Comparison of ENCODE assay signal across 11 cellular contexts in the genomic region with DNA sequence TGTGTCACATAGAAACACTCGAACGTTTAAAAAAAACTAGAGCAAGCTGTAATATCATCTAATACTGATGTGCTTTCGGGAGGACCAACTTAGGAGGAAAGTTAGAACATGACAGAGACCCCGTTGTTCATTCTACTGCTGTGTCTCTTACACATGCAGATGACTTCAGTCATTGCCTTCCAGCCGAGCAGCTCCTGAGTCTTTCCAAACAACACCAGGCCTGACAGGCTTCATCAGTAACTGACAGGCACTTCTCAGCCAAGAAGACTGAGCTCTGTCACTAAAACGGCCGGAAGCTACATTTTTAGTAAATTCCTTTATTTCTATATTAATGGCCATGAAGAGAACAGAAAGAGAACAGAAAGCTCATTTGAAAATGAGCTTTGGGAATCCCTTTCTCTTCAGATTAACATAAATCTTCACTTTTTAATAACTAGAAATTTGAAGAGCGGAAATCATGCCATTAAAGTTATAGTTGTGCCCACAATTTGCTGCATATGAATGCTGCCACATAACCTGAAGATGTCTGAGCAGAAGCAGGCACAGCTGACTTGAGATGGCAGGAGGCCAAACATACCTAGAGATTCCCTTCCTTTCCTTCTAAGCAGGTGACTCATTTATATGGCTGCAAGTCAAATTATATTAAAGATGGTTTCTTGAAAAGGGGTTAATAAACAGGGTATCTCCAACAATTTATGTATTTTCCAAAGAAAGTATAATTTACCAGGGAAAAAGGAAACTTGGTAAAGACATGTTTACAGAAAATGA.
DNase-seq lines count a peak whose midpoint lies in the region; ATAC-seq, FAIRE-seq and TF ChIP-seq lines count a peak whose summit lies in the region.
"Had no signal": no experiment of that assay in that cellular context is flagged by ENCODE, and none has a peak within 500 bp of the region (broad histone marks: within the 10 kb centered on the region; RNA-seq: fewer than 3 reads in every experiment).

No MANE protein-coding gene starts in this region.

- no peaks in the 10 kb centered on the region for H3K36me3 ChIP-seq in endothelial cell of umbilical vein (ENCODE audit: control insufficient read depth in 2 of 2, extremely low read depth in 1 of 2, insufficient read depth in 2 of 2, low read length in 2 of 2)
- no peaks in the 10 kb centered on the region for H3K36me3 ChIP-seq in neural cell (ENCODE audit: insufficient read depth, low read length)

- H3K79me2 ChIP-seq in endothelial cell of umbilical vein (ENCODE audit: control insufficient read depth, insufficient read depth, low read length), result no peaks in the 10 kb centered on the region
- no peaks in the 10 kb centered on the region for H3K79me2 ChIP-seq in neural cell (replicated peaks; ENCODE audit: insufficient read depth, low read length)

- H3K27me3 ChIP-seq in endothelial cell of umbilical vein (ENCODE audit: control insufficient read depth in 2 of 2, insufficient read depth in 2 of 2, low read length in 2 of 2), result no peaks in the 10 kb centered on the region
- no peaks in the 10 kb centered on the region for H3K27me3 ChIP-seq in neural cell (ENCODE audit: insufficient read depth, low read depth, low read length)

- H3K4me1 ChIP-seq in endothelial cell of umbilical vein (ENCODE audit: control insufficient read depth, extremely low read depth, insufficient read depth, low read length), result no peaks in the 10 kb centered on the region

- H3K9me1 ChIP-seq in endothelial cell of umbilical vein (replicated peaks; ENCODE audit: control insufficient read depth, extremely low read depth, insufficient read depth, low read length), result no peaks in the 10 kb centered on the region

- POLR2A ChIA-PET in endothelial cell of umbilical vein (lab: Charles Lee), result no interaction called here

- H3K9me3 ChIP-seq in endothelial cell of umbilical vein (replicated peaks; ENCODE audit: control insufficient read depth, insufficient read depth, low read length) (no peaks in the 10 kb centered on the region), neural cell (ENCODE audit: low read length) (no peaks in the 10 kb centered on the region)

- TF ChIP-seq CTCF in endothelial cell of umbilical vein (IDR thresholded peaks at IDR 0.05; ENCODE audit: extremely low read depth in 1 of 2, insufficient read depth in 1 of 2, low read depth in 1 of 2, low read length in 2 of 2) (no peak), neural cell (IDR thresholded peaks at IDR 0.05; ENCODE audit: poor library complexity, severe bottlenecking) (no peak)

- H3F3A ChIP-seq in neural cell (ENCODE audit: insufficient read depth, low read length, poor library complexity, severe bottlenecking), result no peaks in the 10 kb centered on the region

- H2AFZ ChIP-seq in endothelial cell of umbilical vein (ENCODE audit: low read depth, low read length) (no peak overlapping the region), neural cell (ENCODE audit: low read depth, low read length) (no peak overlapping the region)

- no peak for ATAC-seq in HG03521 (IDR thresholded peaks at IDR 0.05; ENCODE audit: unreplicated experiment)
- ATAC-seq: activated CD8-positive, alpha-beta T cell treated with anti-CD3 and anti-CD28 coated beads for 36 hours; stimulated activated naive B cell treated with anti-CD40 and anti-IgM and Interleukin-4, amounts not matched to agents 10 μg/mL and 1 μg/mL and 100 μg/mL, for 72 hours had no signal

- H3K4me3 ChIP-seq in endothelial cell of umbilical vein (replicated peaks in 1 of 3; ENCODE audit: insufficient read depth in 1 of 3, low read depth in 1 of 3, low read length in 3 of 3) (no peak overlapping the region), neural cell (ENCODE audit: low read length) (peak overlapping the region; percentile 38)

- no peak for FAIRE-seq in endothelial cell of umbilical vein (lab: Jason Lieb, UNC)

- dilution Hi-C loops in endothelial cell of umbilical vein (cut with MboI; ENCODE audit: extremely low pct_ligation_motif_present, low sequenced_read_pairs), result no loop called here

- H3K9ac ChIP-seq in endothelial cell of umbilical vein (replicated peaks; ENCODE audit: extremely low read depth, insufficient read depth, low read length) (no peak overlapping the region), neural cell (ENCODE audit: low read length) (no peak overlapping the region)

- intact Hi-C loops in endothelial cell of umbilical vein (cut with micrococcal nuclease), result no loop called here

- no peak overlapping the region for H3K27ac ChIP-seq in endothelial cell of umbilical vein (ENCODE audit: insufficient read depth, low read depth, low read length)
- peak overlapping the region; percentile 30 for H3K27ac ChIP-seq in neural cell (ENCODE audit: low read length)

- H4K20me1 ChIP-seq in endothelial cell of umbilical vein (replicated peaks; ENCODE audit: control insufficient read depth, extremely low read depth, insufficient read depth, low read length), result no peaks in the 10 kb centered on the region
- no peaks in the 10 kb centered on the region for H4K20me1 ChIP-seq in neural cell (ENCODE audit: insufficient read depth)

- peak; percentile 76 for TF ChIP-seq EP300 in neural cell (conservative IDR thresholded peaks at IDR 0.05; ENCODE audit: poor library complexity, severe bottlenecking)

- no peak for TF ChIP-seq POLR2A in endothelial cell of umbilical vein (IDR thresholded peaks at IDR 0.05; ENCODE audit: low read depth, low read length)

- H3K9me2 ChIP-seq in neural cell (ENCODE audit: insufficient read depth, low read length), result no peaks in the 10 kb centered on the region

- CTCF ChIA-PET in endothelial cell of umbilical vein (lab: Charles Lee), result interaction anchor here (1.2 kb wide), 1 partner anchor 168 kb away, joined by 3 read pairs; a partner anchor contains a TSS

- no peak overlapping the region for H3K4me2 ChIP-seq in endothelial cell of umbilical vein (ENCODE audit: insufficient read depth, low read length)
- no peak overlapping the region for H3K4me2 ChIP-seq in neural cell (ENCODE audit: low read length)

- TF ChIP-seq RAD21 in neural cell (conservative IDR thresholded peaks at IDR 0.05), result no peak

- no TSS peak for BruUV-seq in endothelial cell of umbilical vein (replicated peaks; lab: Mats Ljungman, UMichigan)

- DNase-seq in G401 (ENCODE audit: low spot score) (peak; percentile 30), NCI-H69 (lab: John Stamatoyannopoulos, UW) (peak; percentile 12), endothelial cell of umbilical vein (ENCODE audit: low read depth, low spot score) (peak; percentile 32), NCI-H345 treated with DMSO at 0.1 percent for 48 hours (lab: John Stamatoyannopoulos, UW; ENCODE audit: unreplicated experiment) (no peak), GDM1 (lab: John Stamatoyannopoulos, UW) (no peak), DMS114 treated with DMSO at 0.1 percent for 48 hours (lab: John Stamatoyannopoulos, UW; ENCODE audit: unreplicated experiment) (no peak)
- DNase-seq: activated CD8-positive, alpha-beta T cell treated with anti-CD3 and anti-CD28 coated beads for 36 hours; NCI-H345; stimulated activated naive B cell treated with anti-CD40 and anti-IgM and Interleukin-4, amounts not matched to agents 10 μg/mL and 1 μg/mL and 100 μg/mL, for 72 hours had no signal

- in situ Hi-C loops in G401 (cut with HindIII; ENCODE audit: low sequenced_read_pairs), result no loop called here

TF ChIP-seq in endothelial cell of umbilical vein, 7 proteins besides CTCF, POLR2A, EP300 and RAD21:
- TF ChIP-seq FOS (IDR thresholded peaks at IDR 0.05; ENCODE audit: borderline replicate concordance, insufficient read depth, low read length), result peak; percentile 9
- TF ChIP-seq, protein P1, sequence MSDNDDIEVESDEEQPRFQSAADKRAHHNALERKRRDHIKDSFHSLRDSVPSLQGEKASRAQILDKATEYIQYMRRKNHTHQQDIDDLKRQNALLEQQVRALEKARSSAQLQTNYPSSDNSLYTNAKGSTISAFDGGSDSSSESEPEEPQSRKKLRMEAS (IDR thresholded peaks at IDR 0.05; ENCODE audit: insufficient read depth, insufficient read length), result no peak

TF ChIP-seq in neural cell, 6 proteins besides CTCF, POLR2A, EP300 and RAD21:
- TF ChIP-seq, protein P2, sequence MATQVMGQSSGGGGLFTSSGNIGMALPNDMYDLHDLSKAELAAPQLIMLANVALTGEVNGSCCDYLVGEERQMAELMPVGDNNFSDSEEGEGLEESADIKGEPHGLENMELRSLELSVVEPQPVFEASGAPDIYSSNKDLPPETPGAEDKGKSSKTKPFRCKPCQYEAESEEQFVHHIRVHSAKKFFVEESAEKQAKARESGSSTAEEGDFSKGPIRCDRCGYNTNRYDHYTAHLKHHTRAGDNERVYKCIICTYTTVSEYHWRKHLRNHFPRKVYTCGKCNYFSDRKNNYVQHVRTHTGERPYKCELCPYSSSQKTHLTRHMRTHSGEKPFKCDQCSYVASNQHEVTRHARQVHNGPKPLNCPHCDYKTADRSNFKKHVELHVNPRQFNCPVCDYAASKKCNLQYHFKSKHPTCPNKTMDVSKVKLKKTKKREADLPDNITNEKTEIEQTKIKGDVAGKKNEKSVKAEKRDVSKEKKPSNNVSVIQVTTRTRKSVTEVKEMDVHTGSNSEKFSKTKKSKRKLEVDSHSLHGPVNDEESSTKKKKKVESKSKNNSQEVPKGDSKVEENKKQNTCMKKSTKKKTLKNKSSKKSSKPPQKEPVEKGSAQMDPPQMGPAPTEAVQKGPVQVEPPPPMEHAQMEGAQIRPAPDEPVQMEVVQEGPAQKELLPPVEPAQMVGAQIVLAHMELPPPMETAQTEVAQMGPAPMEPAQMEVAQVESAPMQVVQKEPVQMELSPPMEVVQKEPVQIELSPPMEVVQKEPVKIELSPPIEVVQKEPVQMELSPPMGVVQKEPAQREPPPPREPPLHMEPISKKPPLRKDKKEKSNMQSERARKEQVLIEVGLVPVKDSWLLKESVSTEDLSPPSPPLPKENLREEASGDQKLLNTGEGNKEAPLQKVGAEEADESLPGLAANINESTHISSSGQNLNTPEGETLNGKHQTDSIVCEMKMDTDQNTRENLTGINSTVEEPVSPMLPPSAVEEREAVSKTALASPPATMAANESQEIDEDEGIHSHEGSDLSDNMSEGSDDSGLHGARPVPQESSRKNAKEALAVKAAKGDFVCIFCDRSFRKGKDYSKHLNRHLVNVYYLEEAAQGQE (IDR thresholded peaks at IDR 0.05; ENCODE audit: borderline replicate concordance), result no peak
- no peak for TF ChIP-seq SMC3 (conservative IDR thresholded peaks at IDR 0.05; ENCODE audit: poor library complexity)
- TF ChIP-seq EZH2 (IDR thresholded peaks at IDR 0.05; ENCODE audit: borderline replicate concordance, insufficient read depth, low read length, poor library complexity, severe bottlenecking), result no peak
- no peak for TF ChIP-seq POLR2AphosphoS5 (IDR thresholded peaks at IDR 0.05)
- no peak for TF ChIP-seq TAF1 (IDR thresholded peaks at IDR 0.05; ENCODE audit: low read depth)
- no peak for TF ChIP-seq MXI1 (conservative IDR thresholded peaks at IDR 0.05; ENCODE audit: poor library complexity, severe bottlenecking)

Comparison
In these comparisons a context has a peak if more than half of its experiments do, and no peak if none do; other contexts are left out.
1. DNase-seq: peak in G401 (single experiment), NCI-H69 (single experiment) and endothelial cell of umbilical vein (single experiment); none in NCI-H345 treated with DMSO at 0.1 percent for 48 hours (single experiment), GDM1 (single experiment) and DMS114 treated with DMSO at 0.1 percent for 48 hours (single experiment).